Comparison of ENCODE assay signal across 16 cellular contexts in genomic region chr4:1708581-1708980, GRCh38. TPM values are rescaled to one million over a fixed set of nuclear protein-coding genes. Genes with fewer than 3 reads are reported as not detected.
DNase-seq lines count a peak whose midpoint lies in the region; ATAC-seq and TF ChIP-seq lines count a peak whose summit lies in the region.
"Had no signal": no experiment of that assay in that cellular context is flagged by ENCODE, and none has a peak within 500 bp of the region (broad histone marks: within the 10 kb centered on the region; RNA-seq: fewer than 3 reads in every experiment).

No MANE protein-coding gene starts in this region.

- H3K4me1 ChIP-seq in mesodermal cell (ENCODE audit: control insufficient read depth, insufficient read depth, low read length, poor library complexity, severe bottlenecking) (peaks cover 24% of the 10 kb centered on the region), lower lobe of right lung (peaks cover 42% of the 10 kb centered on the region)
- H3K4me1 ChIP-seq: prostate gland had no signal

- H3K36me3 ChIP-seq in mesodermal cell (ENCODE audit: control insufficient read depth, insufficient read depth, low read length) (peaks cover 56% of the 10 kb centered on the region), lower lobe of right lung (peaks cover 37% of the 10 kb centered on the region)
- H3K36me3 ChIP-seq: prostate gland had no signal

- H3K4me3 Mint-ChIP-seq in stimulated activated naive CD8-positive, alpha-beta T cell treated with anti-CD3 and anti-CD28 coated beads, Interleukin-15, Interleukin-2, amounts not matched to agents 100 ng/mL and 50 ng/mL, for 24 hours: peak overlapping the region; percentile 100
- H3K4me3 Mint-ChIP-seq in stimulated activated naive CD8-positive, alpha-beta T cell treated with anti-CD3 and anti-CD28 coated beads, Interleukin-15, amount 100 ng/mL, for 72 hours: peak overlapping the region in 1 of 2 donors; percentile 26

- H3K36me3 Mint-ChIP-seq in stimulated activated naive CD8-positive, alpha-beta T cell treated with anti-CD3 and anti-CD28 coated beads, Interleukin-15, Interleukin-2, amounts not matched to agents 100 ng/mL and 50 ng/mL, for 24 hours (ENCODE audit: low read depth): peaks cover 67% of the 10 kb centered on the region

- DNase-seq in stimulated activated naive CD8-positive, alpha-beta T cell treated with anti-CD3 and anti-CD28 coated beads, Interleukin-15, amount 100 ng/mL, for 72 hours: no peak
- DNase-seq in lower lobe of right lung (no peak), NCI-H2227 treated with DMSO at 0.1 percent for 48 hours (lab: John Stamatoyannopoulos, UW) (no peak)
- DNase-seq: activated gamma-delta T cell, AML-193, EL, MV-4-11, OCI-M1, SW 1271 had no signal

- H3K4me3 ChIP-seq in mesodermal cell (ENCODE audit: extremely low read depth, insufficient read depth, low read length, poor library complexity, severe bottlenecking) (no peak overlapping the region), lower lobe of right lung (no peak overlapping the region)
- H3K4me3 ChIP-seq: prostate gland had no signal

- no peak for ATAC-seq in stimulated activated naive CD8-positive, alpha-beta T cell treated with anti-CD3 and anti-CD28 coated beads, Interleukin-15, amount 100 ng/mL, for 72 hours
- ATAC-seq in HG02798 (IDR thresholded peaks at IDR 0.05; ENCODE audit: poor library complexity, unreplicated experiment) (no peak), lower lobe of right lung (no peak), HG02852 (IDR thresholded peaks at IDR 0.05; ENCODE audit: unreplicated experiment) (no peak)
- ATAC-seq: activated CD4-positive, CD25-positive, alpha-beta regulatory T cell treated with anti-CD3 and anti-CD28 coated beads, Interleukin-2, amount 50 U/mL, for 24 hours had no signal

- intact Hi-C loops in lower lobe of right lung (cut with DNase I): no loop called here

- H3K27ac ChIP-seq in VCaP (peak overlapping the region; percentile 100), mesodermal cell (ENCODE audit: low read depth, low read length, severe bottlenecking) (peak overlapping the region; percentile 87), lower lobe of right lung (no peak overlapping the region)
- H3K27ac ChIP-seq: prostate gland had no signal

- H3K27me3 Mint-ChIP-seq in stimulated activated naive CD8-positive, alpha-beta T cell treated with anti-CD3 and anti-CD28 coated beads, Interleukin-15, Interleukin-2, amounts not matched to agents 100 ng/mL and 50 ng/mL, for 24 hours: no peaks in the 10 kb centered on the region
- no peaks in the 10 kb centered on the region for H3K27me3 Mint-ChIP-seq in stimulated activated naive CD8-positive, alpha-beta T cell treated with anti-CD3 and anti-CD28 coated beads, Interleukin-15, amount 100 ng/mL, for 72 hours

- H3K27me3 ChIP-seq in lower lobe of right lung (ENCODE audit: low read depth): no peaks in the 10 kb centered on the region

- no peaks in the 10 kb centered on the region for H3K9me3 Mint-ChIP-seq in stimulated activated naive CD8-positive, alpha-beta T cell treated with anti-CD3 and anti-CD28 coated beads, Interleukin-15, Interleukin-2, amounts not matched to agents 100 ng/mL and 50 ng/mL, for 24 hours
- no peaks in the 10 kb centered on the region for H3K9me3 Mint-ChIP-seq in stimulated activated naive CD8-positive, alpha-beta T cell treated with anti-CD3 and anti-CD28 coated beads, Interleukin-15, amount 100 ng/mL, for 72 hours

- 88% methylated on average over 1 of the region's 1 CpG; no CpG with 5 or more reads in 1 of the 2 experiments for WGBS in mesodermal cell (ENCODE audit: insufficient coverage in 2 of 2), 2 experiments

- TF ChIP-seq CTCF in VCaP (conservative IDR thresholded peaks at IDR 0.05) (no peak), lower lobe of right lung (IDR thresholded peaks at IDR 0.05) (no peak)

- H3K27ac Mint-ChIP-seq in stimulated activated naive CD8-positive, alpha-beta T cell treated with anti-CD3 and anti-CD28 coated beads, Interleukin-15, Interleukin-2, amounts not matched to agents 100 ng/mL and 50 ng/mL, for 24 hours: no peak overlapping the region
- peak overlapping the region in 1 of 2 donors; percentile 71 for H3K27ac Mint-ChIP-seq in stimulated activated naive CD8-positive, alpha-beta T cell treated with anti-CD3 and anti-CD28 coated beads, Interleukin-15, amount 100 ng/mL, for 72 hours

- H3K4me1 Mint-ChIP-seq in stimulated activated naive CD8-positive, alpha-beta T cell treated with anti-CD3 and anti-CD28 coated beads, Interleukin-15, Interleukin-2, amounts not matched to agents 100 ng/mL and 50 ng/mL, for 24 hours (ENCODE audit: low read depth): peaks cover 55% of the 10 kb centered on the region
- H3K4me1 Mint-ChIP-seq in stimulated activated naive CD8-positive, alpha-beta T cell treated with anti-CD3 and anti-CD28 coated beads, Interleukin-15, amount 100 ng/mL, for 72 hours: peaks cover 65% of the 10 kb centered on the region

- H3K9me3 ChIP-seq in mesodermal cell (ENCODE audit: control insufficient read depth, low read length): no peaks in the 10 kb centered on the region
- no peaks in the 10 kb centered on the region for H3K9me3 ChIP-seq in lower lobe of right lung
- H3K9me3 ChIP-seq: prostate gland had no signal

RNA-seq across cellular contexts. Expression of gene SLBP, which starts 3.5 kb away (rescaled TPM):
- polyA plus RNA-seq in mesodermal cell (2013, experiment 1 of 2): 67.9 TPM
- polyA plus RNA-seq in mesodermal cell (2013, experiment 2 of 2): 67.2 TPM
- total RNA-seq in lower lobe of right lung: 31.6 TPM

RNA-seq across cellular contexts. Expression of gene TMEM129, which starts 12.5 kb away (rescaled TPM):
- polyA plus RNA-seq in mesodermal cell (2013, experiment 1 of 2): 36.1 TPM
- polyA plus RNA-seq in mesodermal cell (2013, experiment 2 of 2): 27.0 TPM
- total RNA-seq in lower lobe of right lung: 30.9 TPM

RNA-seq across cellular contexts. Expression of gene TACC3, which starts 12.7 kb away (rescaled TPM):
- 104 TPM for polyA plus RNA-seq in mesodermal cell (2013, experiment 1 of 2)
- 91.8 TPM for polyA plus RNA-seq in mesodermal cell (2013, experiment 2 of 2)
- total RNA-seq in lower lobe of right lung: 19.3 TPM

RNA-seq across cellular contexts. Expression of gene FAM53A, which starts 24.5 kb away (rescaled TPM):
- polyA plus RNA-seq in mesodermal cell (2013, experiment 1 of 2): 2.0 TPM
- 1.1 TPM for polyA plus RNA-seq in mesodermal cell (2013, experiment 2 of 2)
- 1.7 TPM for total RNA-seq in lower lobe of right lung
